In genomic region chr10:115355162-115355760, GRCh38 we compare ENCODE assay signal across 8 cellular contexts.
DNase-seq lines count a peak whose midpoint lies in the region; ATAC-seq and TF ChIP-seq lines count a peak whose summit lies in the region.

No MANE protein-coding gene starts in this region.

- H3K27ac ChIP-seq in coronary artery: no peak overlapping the region

- no peaks in the 10 kb centered on the region for H3K27me3 ChIP-seq in NT2/D1 (ENCODE audit: insufficient read depth, insufficient read length)

- H3K9ac ChIP-seq in NT2/D1 (ENCODE audit: insufficient read length, low read depth): no peak overlapping the region

- 5 to 11% methylated on average over 2 of the region's 2 CpGs for WGBS in lower leg skin, 2 donors

- peak; percentile 21 for TF ChIP-seq CTCF in coronary artery (IDR thresholded peaks at IDR 0.05)
- no peak for TF ChIP-seq CTCF in mucosa of descending colon (IDR thresholded peaks at IDR 0.05)
- TF ChIP-seq CTCF in lower leg skin (IDR thresholded peaks at IDR 0.05): no peak

- no peaks in the 10 kb centered on the region for H3K36me3 ChIP-seq in NT2/D1 (ENCODE audit: insufficient read depth, insufficient read length, low read length)
- H3K36me3 ChIP-seq in mucosa of descending colon (ENCODE audit: low read depth): no peaks in the 10 kb centered on the region

- peak; percentile 86 for ATAC-seq in GM21381 (IDR thresholded peaks at IDR 0.05; ENCODE audit: unreplicated experiment)
- peak; percentile 46 for ATAC-seq in mucosa of descending colon

- no peaks in the 10 kb centered on the region for H3K4me1 ChIP-seq in NT2/D1 (ENCODE audit: insufficient read depth, insufficient read length)
- no peaks in the 10 kb centered on the region for H3K4me1 ChIP-seq in mucosa of descending colon (ENCODE audit: low read depth)

- no peak overlapping the region for H3K4me3 ChIP-seq in NT2/D1 (ENCODE audit: insufficient read length, low read depth)
- no peak overlapping the region for H3K4me3 ChIP-seq in coronary artery
- no peak overlapping the region for H3K4me3 ChIP-seq in mucosa of descending colon
- H3K4me3 ChIP-seq in lower leg skin (ENCODE audit: low read depth, poor library complexity, severe bottlenecking): no peak overlapping the region

- peak; percentile 31 for DNase-seq in NOMO-1 treated with DMSO at 0.1 percent for 48 hours (lab: John Stamatoyannopoulos, UW; ENCODE audit: unreplicated experiment)
- no peak for DNase-seq in NOMO-1 treated with dmso at 0.1 percent for 144 hours (lab: John Stamatoyannopoulos, UW; ENCODE audit: unreplicated experiment)
- DNase-seq in HS-27A (ENCODE audit: low read depth): peak; percentile 14
- DNase-seq in NT2/D1 (ENCODE audit: low read depth, low spot score): peak; percentile 61
- no peak for DNase-seq in coronary artery (ENCODE audit: low spot score)
- DNase-seq in mucosa of descending colon: peak in 1 of 3 donors; percentile 33
- DNase-seq in lower leg skin (ENCODE audit: low spot score in 2 of 2): no peak

- no peaks in the 10 kb centered on the region for H3K9me3 ChIP-seq in NT2/D1 (ENCODE audit: insufficient read depth, low read length)
- no peaks in the 10 kb centered on the region for H3K9me3 ChIP-seq in mucosa of descending colon

- no peak for TF ChIP-seq POLR2A in lower leg skin (IDR thresholded peaks at IDR 0.05)

- intact Hi-C loops in mucosa of descending colon (cut with DNase I, micrococcal nuclease): no loop called here
- intact Hi-C loops in lower leg skin (cut with DNase I; ENCODE audit: low total_unique reads): no loop called here

Comparison
In these comparisons a context has a peak if more than half of its experiments do, and no peak if none do; other contexts are left out.
1. DNase-seq: peak in NOMO-1 treated with DMSO at 0.1 percent for 48 hours (single experiment), HS-27A (single experiment) and NT2/D1 (single experiment); none in NOMO-1 treated with dmso at 0.1 percent for 144 hours (single experiment), coronary artery (single experiment) and lower leg skin (0 of 2).